ENCODE assay signal across 17 cellular contexts in the genomic region with DNA sequence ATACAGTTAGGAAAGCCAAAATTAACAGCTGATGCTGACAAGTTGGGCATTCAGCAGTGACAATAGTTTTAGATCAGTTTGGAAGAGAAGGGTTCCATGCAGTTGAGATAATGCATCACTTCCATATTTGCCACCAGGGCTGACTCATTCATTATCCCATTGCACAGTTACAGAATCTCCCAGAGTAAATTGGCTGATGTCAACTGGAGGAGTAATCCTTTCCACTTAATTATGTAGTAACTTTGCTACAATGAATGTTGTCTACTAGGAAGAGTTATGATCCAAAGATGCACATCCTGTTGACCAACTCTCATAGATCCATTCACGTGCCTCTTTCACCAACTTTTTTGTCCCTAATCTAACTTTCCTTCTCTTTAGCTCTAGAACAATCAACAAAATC.
"Had no signal": no experiment of that assay in that cellular context is flagged by ENCODE, and none has a peak within 500 bp of the region (broad histone marks: within the 10 kb centered on the region; RNA-seq: fewer than 3 reads in every experiment).

No MANE protein-coding gene starts in this region.

- H3K27me3 ChIP-seq: esophagus squamous epithelium, foreskin keratinocyte, heart left ventricle, suprapubic skin, thyroid gland, upper lobe of left lung, uterus had no signal

- H3K4me3 ChIP-seq: esophagus squamous epithelium, heart left ventricle, suprapubic skin, thyroid gland, upper lobe of left lung, uterus had no signal

- H3K27ac ChIP-seq: epithelial cell of prostate, esophagus squamous epithelium, foreskin keratinocyte, heart left ventricle, suprapubic skin, thyroid gland, upper lobe of left lung, uterus had no signal

- H3K36me3 Mint-ChIP-seq: naive thymus-derived CD4-positive, alpha-beta T cell had no signal

- H3K36me3 ChIP-seq: esophagus squamous epithelium, heart left ventricle, suprapubic skin, thyroid gland, upper lobe of left lung, uterus had no signal

- H3K9me3 ChIP-seq: esophagus squamous epithelium, suprapubic skin, thyroid gland, upper lobe of left lung, uterus had no signal

- H3K4me3 Mint-ChIP-seq: naive thymus-derived CD4-positive, alpha-beta T cell had no signal

- ATAC-seq: foreskin keratinocyte; heart left ventricle; naive thymus-derived CD4-positive, alpha-beta T cell; right cardiac atrium had no signal

- H3K27me3 Mint-ChIP-seq: naive thymus-derived CD4-positive, alpha-beta T cell had no signal

- H3K4me1 ChIP-seq: esophagus squamous epithelium, foreskin keratinocyte, heart left ventricle, suprapubic skin, thyroid gland, upper lobe of left lung, uterus had no signal

- DNase-seq: effector memory CD4-positive, alpha-beta T cell; esophagus squamous epithelium; heart left ventricle; hippocampal formation; kidney glomerular epithelial cell; naive thymus-derived CD4-positive, alpha-beta T cell; posterior cingulate gyrus; right cardiac atrium; small intestine; stimulated activated CD4-positive, alpha-beta T cell treated with anti-CD3 and anti-CD28 coated beads, Interleukin-2, amount 100 ng/mL, for 48 hours; stimulated activated naive CD4-positive, alpha-beta T cell treated with Interleukin-2 at 50 U/mL for 16 hours; thyroid gland; upper lobe of left lung; uterus had no signal

- H3K27ac Mint-ChIP-seq: naive thymus-derived CD4-positive, alpha-beta T cell had no signal

- H3K4me1 Mint-ChIP-seq: naive thymus-derived CD4-positive, alpha-beta T cell had no signal
